9 cellular contexts compared by ENCODE assay signal in the genomic region with DNA sequence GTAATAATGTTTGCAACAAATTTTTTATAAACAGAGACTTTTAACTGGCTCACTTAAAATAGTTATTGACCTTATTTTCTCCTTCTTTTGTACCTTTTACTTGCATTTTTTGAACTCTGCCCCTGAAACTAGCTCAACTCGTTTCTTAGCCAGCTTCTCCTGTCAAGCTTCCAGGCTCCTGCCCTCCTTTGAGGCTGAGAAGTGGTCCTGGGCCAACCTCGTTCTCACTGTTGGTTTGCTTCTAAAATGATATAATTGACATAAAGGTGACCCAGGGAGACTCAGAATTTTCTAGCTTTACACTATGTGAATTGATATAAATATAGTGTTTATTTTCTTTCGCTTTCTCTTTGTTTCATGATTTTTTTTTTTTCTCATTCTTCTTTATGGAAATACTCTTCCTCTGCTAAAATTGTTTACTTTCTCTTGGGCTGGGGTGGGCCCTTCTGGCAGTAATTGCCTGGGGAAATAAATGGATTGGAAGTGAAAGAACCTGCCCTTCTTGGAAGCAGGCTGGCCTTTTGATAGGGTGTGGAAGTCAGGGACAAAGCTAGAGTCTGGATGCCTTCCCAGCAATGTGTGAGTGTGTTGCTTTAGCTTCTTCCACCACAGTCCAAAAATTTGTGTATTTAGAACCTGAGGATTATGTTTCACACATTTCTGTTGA. TPM values are rescaled to one million over a fixed set of nuclear protein-coding genes. Genes with fewer than 3 reads are reported as not detected.
DNase-seq lines count a peak whose midpoint lies in the region; ATAC-seq and TF ChIP-seq lines count a peak whose summit lies in the region.
"Had no signal": no experiment of that assay in that cellular context is flagged by ENCODE, and none has a peak within 500 bp of the region (broad histone marks: within the 10 kb centered on the region; RNA-seq: fewer than 3 reads in every experiment).

No MANE protein-coding gene starts in this region.

- H3K36me3 Mint-ChIP-seq in endothelial cell (ENCODE audit: low read depth, unreplicated experiment): no peaks in the 10 kb centered on the region

- no peaks in the 10 kb centered on the region for H3K9me3 ChIP-seq in mucosa of rectum (ENCODE audit: control insufficient read depth in 2 of 2, low read length in 2 of 2)

- H3K27me3 ChIP-seq in ACC112 (ENCODE audit: insufficient read depth, low read length): no peaks in the 10 kb centered on the region
- no peaks in the 10 kb centered on the region for H3K27me3 ChIP-seq in mucosa of rectum (ENCODE audit: control insufficient read depth in 2 of 2, insufficient read depth in 2 of 2, low read length in 2 of 2)

- H3K9me3 Mint-ChIP-seq in endothelial cell (ENCODE audit: unreplicated experiment): no peaks in the 10 kb centered on the region

- H3K36me3 ChIP-seq in ACC112 (ENCODE audit: insufficient read depth, low read length): no peaks in the 10 kb centered on the region
- no peaks in the 10 kb centered on the region for H3K36me3 ChIP-seq in mucosa of rectum (ENCODE audit: control insufficient read depth in 2 of 2, insufficient read depth in 2 of 2, low read length in 2 of 2)

- TF ChIP-seq CTCF in endothelial cell (IDR thresholded peaks at IDR 0.05; ENCODE audit: unreplicated experiment): no peak

- peaks cover 73% of the 10 kb centered on the region for H3K79me2 ChIP-seq in ACC112 (ENCODE audit: control insufficient read depth, insufficient read depth, low read length, unreplicated experiment)

- peaks cover 30% of the 10 kb centered on the region for H3K4me1 ChIP-seq in ACC112 (ENCODE audit: control insufficient read depth, insufficient read depth, low read length, unreplicated experiment)
- H3K4me1 ChIP-seq in mucosa of rectum (ENCODE audit: control insufficient read depth in 2 of 2, insufficient read depth in 2 of 2, low read length in 2 of 2): peaks cover 11 to 27% of the 10 kb centered on the region in 2 donors

- H3K9ac ChIP-seq in mucosa of rectum (ENCODE audit: low read depth in 1 of 2, low read length in 2 of 2): no peak overlapping the region

- DNase-seq in M059J (ENCODE audit: low read depth): peak; percentile 75
- DNase-seq in endothelial cell (ENCODE audit: low spot score): no peak
- DNase-seq in DMS153 (lab: John Stamatoyannopoulos, UW): no peak
- DNase-seq in activated CD4-positive, alpha-beta T cell treated with anti-CD3 and anti-CD28 coated beads, Interleukin-2, amount 50 U/mL, for 48 hours: no peak
- DNase-seq: DMS53 had no signal

- H2AFZ ChIP-seq in ACC112 (ENCODE audit: low read length, unreplicated experiment): no peak overlapping the region

- peak overlapping the region; percentile 66 for H3K27ac Mint-ChIP-seq in endothelial cell (ENCODE audit: unreplicated experiment)

- no peak overlapping the region for H3K27ac ChIP-seq in ACC112 (ENCODE audit: low read depth, low read length)
- peak overlapping the region; percentile 61 to 62 for H3K27ac ChIP-seq in mucosa of rectum (ENCODE audit: low read depth in 2 of 2, low read length in 2 of 2)

- ATAC-seq in GM18873 (IDR thresholded peaks at IDR 0.05; ENCODE audit: low FRiP score, unreplicated experiment) (no peak), HG03378 (IDR thresholded peaks at IDR 0.05; ENCODE audit: unreplicated experiment) (no peak)

- H3K4me3 ChIP-seq in ACC112 (ENCODE audit: low read depth, low read length): peak overlapping the region; percentile 49
- peak overlapping the region; percentile 28 to 59 for H3K4me3 ChIP-seq in mucosa of rectum (ENCODE audit: low read length in 2 of 2)

- H3K4me1 Mint-ChIP-seq in endothelial cell (ENCODE audit: unreplicated experiment): peaks cover 28% of the 10 kb centered on the region

- H3K27me3 Mint-ChIP-seq in endothelial cell (ENCODE audit: unreplicated experiment): no peaks in the 10 kb centered on the region

- H3K4me3 Mint-ChIP-seq in endothelial cell (ENCODE audit: unreplicated experiment): no peak overlapping the region

RNA-seq across cellular contexts. Expression of a gene that starts 30.7 kb away (rescaled TPM):
- total RNA-seq in M059J (2014; rRNA removed; shearing (Covaris generic)): 45.8 and 82.4 TPM in 2 replicates
- 38.3 TPM for total RNA-seq in endothelial cell (ENCODE audit: unreplicated experiment)
